ENCODE assay signal across 1 cellular context in genomic region chr9:129309041-129309430, GRCh38.
TF ChIP-seq lines count a peak whose summit lies in the region.

No MANE protein-coding gene starts in this region.

TF ChIP-seq in H1, 55 proteins besides CTCF, POLR2A, EP300 and RAD21 (continued from another document):
- TF ChIP-seq TBP (IDR thresholded peaks at IDR 0.05; ENCODE audit: low read depth, low read length): no peak
